In genomic region chr13:110412132-110412912, GRCh38 we compare ENCODE assay signal across 8 cellular contexts.
A peak's percentile ranks its signal among the peaks of the same experiment; 100 is the strongest.
DNase-seq lines count a peak whose midpoint lies in the region; ATAC-seq and TF ChIP-seq lines count a peak whose summit lies in the region.

No MANE protein-coding gene starts in this region.

- peak; percentile 57 for DNase-seq in DND-41
- DNase-seq in HT1080 (ENCODE audit: low read depth), result peak; percentile 97
- peak; percentile 98 for DNase-seq in RPMI7951 (ENCODE audit: low read depth)
- DNase-seq in activated naive CD4-positive, alpha-beta T cell treated with Interleukin-2 at 50 U/mL for 16 hours, result peak; percentile 58
- peak; percentile 83 for DNase-seq in globus pallidus (ENCODE audit: low spot score)
- peak; percentile 96 for DNase-seq in osteoblast (ENCODE audit: insufficient read length, low spot score, missing footprints)
- peak; percentile 90 for DNase-seq in testis

- no peak overlapping the region for H3K9ac ChIP-seq in DND-41 (ENCODE audit: low read depth, low read length)

- peak; percentile 88 for ATAC-seq in DND-41 (ENCODE audit: insufficient read depth, low read depth)
- ATAC-seq in GM21423 (IDR thresholded peaks at IDR 0.05; ENCODE audit: unreplicated experiment), result peak; percentile 92

- H3K27me3 ChIP-seq in DND-41 (ENCODE audit: insufficient read depth, low read length, poor library complexity), result peaks cover 75% of the 10 kb centered on the region
- no peaks in the 10 kb centered on the region for H3K27me3 ChIP-seq in osteoblast (ENCODE audit: insufficient read depth, low read length)
- no peaks in the 10 kb centered on the region for H3K27me3 ChIP-seq in testis

- H3K27ac ChIP-seq in DND-41 (ENCODE audit: low read length) (no peak overlapping the region), osteoblast (ENCODE audit: low read depth, low read length) (peak overlapping the region; percentile 89), testis (peak overlapping the region; percentile 60 to 84)

- WGBS in testis, 2 donors, result 45 to 53% methylated on average over 16 of the region's 16 CpGs

- H3K4me2 ChIP-seq in DND-41 (ENCODE audit: insufficient read depth, low read length) (no peak overlapping the region), osteoblast (ENCODE audit: insufficient read depth, low read length) (peak overlapping the region; percentile 15)

- H2AFZ ChIP-seq in DND-41 (ENCODE audit: low read depth, low read length) (no peak overlapping the region), osteoblast (ENCODE audit: low read length) (no peak overlapping the region)

- TF ChIP-seq POLR2A in testis (IDR thresholded peaks at IDR 0.05), result no peak

- TF ChIP-seq CTCF in DND-41 (IDR thresholded peaks at IDR 0.05; ENCODE audit: borderline replicate concordance, extremely low read depth, low read length, poor library complexity, severe bottlenecking), result peak; percentile 92
- TF ChIP-seq CTCF in osteoblast (IDR thresholded peaks at IDR 0.05; ENCODE audit: extremely low read depth, low read depth, low read length), result peak; percentile 98
- TF ChIP-seq CTCF in testis (IDR thresholded peaks at IDR 0.05), result peak; percentile 87 to 90 (median 90)

- H3K4me1 ChIP-seq in DND-41 (ENCODE audit: insufficient read depth, low read length), result no peaks in the 10 kb centered on the region
- H3K4me1 ChIP-seq in osteoblast (ENCODE audit: insufficient read depth, low read length), result peaks cover 46% of the 10 kb centered on the region
- H3K4me1 ChIP-seq in testis, result peaks cover 32% of the 10 kb centered on the region

- peaks cover 53% of the 10 kb centered on the region for H4K20me1 ChIP-seq in DND-41 (ENCODE audit: insufficient read depth, low read length)
- H4K20me1 ChIP-seq in osteoblast (ENCODE audit: insufficient read depth, low read length), result no peaks in the 10 kb centered on the region

- H3K79me2 ChIP-seq in DND-41 (ENCODE audit: insufficient read depth, low read length) (no peaks in the 10 kb centered on the region), osteoblast (ENCODE audit: insufficient read depth, low read length) (peaks cover 21% of the 10 kb centered on the region)

- H3K4me3 ChIP-seq in DND-41 (ENCODE audit: low read depth in 1 of 2, low read length in 2 of 2), result no peak overlapping the region
- no peak overlapping the region for H3K4me3 ChIP-seq in osteoblast (ENCODE audit: insufficient read depth, low read length)
- H3K4me3 ChIP-seq in testis, result no peak overlapping the region

- intact Hi-C loops in testis (cut with DNase I; ENCODE audit: low total_unique reads), result loop anchor here (10.0 kb wide), 1 partner anchor 188 kb away; no protein-coding TSS in a partner anchor

- no peaks in the 10 kb centered on the region for H3K9me3 ChIP-seq in DND-41 (ENCODE audit: insufficient read depth, low read length, severe bottlenecking)
- no peaks in the 10 kb centered on the region for H3K9me3 ChIP-seq in osteoblast (ENCODE audit: low read depth, low read length)
- H3K9me3 ChIP-seq in testis, result no peaks in the 10 kb centered on the region

- H3K36me3 ChIP-seq in DND-41 (ENCODE audit: insufficient read depth, low read length), result no peaks in the 10 kb centered on the region
- peaks cover 33% of the 10 kb centered on the region for H3K36me3 ChIP-seq in osteoblast (ENCODE audit: insufficient read depth, low read length)
- H3K36me3 ChIP-seq in testis (ENCODE audit: low read depth, missing control alignments), result no peaks in the 10 kb centered on the region
